Comparison of ENCODE assay signal across 8 cellular contexts in genomic region chr17:21550031-21550430, GRCh38.
A peak's percentile ranks its signal among the peaks of the same experiment; 100 is the strongest.
DNase-seq lines count a peak whose midpoint lies in the region; ATAC-seq and TF ChIP-seq lines count a peak whose summit lies in the region.
"Not testable (repeated sequence)": the region's sequence is repeated elsewhere in the genome, so short reads cannot be mapped to it uniquely, and the experiment has no call there.

No MANE protein-coding gene starts in this region.

- TF ChIP-seq CTCF in Caco-2 (IDR thresholded peaks at IDR 0.05; ENCODE audit: insufficient read depth in 1 of 2, low read depth in 1 of 2, low read length in 1 of 2, severe bottlenecking in 1 of 2, unreplicated experiment in 1 of 2); coronary artery (IDR thresholded peaks at IDR 0.05): not testable (repeated sequence)

- BruUV-seq in Caco-2 (replicated peaks; lab: Mats Ljungman, UMichigan): not testable (repeated sequence)

- H3K4me3 Mint-ChIP-seq in Caco-2 (ENCODE audit: unreplicated experiment): peak overlapping the region; percentile 93
- peak overlapping the region; percentile 80 for H3K4me3 Mint-ChIP-seq in T-helper 1 cell treated with Interleukin-12 subunit alpha and Interleukin-12 subunit beta and Interleukin-4 antibody, amounts not matched to agents 30 μg/mL and 1 μg/mL, for 36 hours
- peak overlapping the region; percentile 71 for H3K4me3 Mint-ChIP-seq in activated T-helper 2 cell treated with anti-CD3 and anti-CD28 coated beads, Interferon-gamma antibody, Interleukin-2, Interleukin-4, amounts not matched to agents 10 μg/mL and 5 μg/mL and 100 μg/mL, durations not matched to agents 14 hours and 24 hours and 36 hours (ENCODE audit: low read depth)

- not testable (repeated sequence) for H3K27ac Mint-ChIP-seq in Caco-2 (ENCODE audit: unreplicated experiment)
- H3K27ac Mint-ChIP-seq in T-helper 1 cell treated with Interleukin-12 subunit alpha and Interleukin-12 subunit beta and Interleukin-4 antibody, amounts not matched to agents 30 μg/mL and 1 μg/mL, for 36 hours: peak overlapping the region; percentile 71
- H3K27ac Mint-ChIP-seq in activated T-helper 2 cell treated with anti-CD3 and anti-CD28 coated beads, Interferon-gamma antibody, Interleukin-2, Interleukin-4, amounts not matched to agents 10 μg/mL and 5 μg/mL and 100 μg/mL, durations not matched to agents 14 hours and 24 hours and 36 hours: peak overlapping the region; percentile 76

- H3K4me3 ChIP-seq in Caco-2 (ENCODE audit: low read depth, low read length): not testable (repeated sequence)
- 0 out of 2 replicates have a peak overlapping the region, but pooled peaks have one; percentile 76 for H3K4me3 ChIP-seq in HUES48 (ENCODE audit: low read depth, low read length)
- H3K4me3 ChIP-seq in coronary artery: peak overlapping the region; percentile 92
- H3K4me3 ChIP-seq in right cardiac atrium (ENCODE audit: low read length): peak overlapping the region; percentile 60
- peak overlapping the region in 3 of 5 donors; percentile 61 to 80 (median 74) for H3K4me3 ChIP-seq in subcutaneous abdominal adipose tissue (ENCODE audit: low read depth in 1 of 5, low read length in 5 of 5)

- intact Hi-C loops in Caco-2 (cut with micrococcal nuclease; ENCODE audit: unreplicated experiment); right cardiac atrium (cut with DNase I): not testable (repeated sequence)
- intact Hi-C loops in activated T-helper 2 cell treated with anti-CD3 and anti-CD28 coated beads, Interferon-gamma antibody, Interleukin-2, Interleukin-4, amounts not matched to agents 10 μg/mL and 5 μg/mL and 100 μg/mL, durations not matched to agents 14 hours and 24 hours and 36 hours (cut with micrococcal nuclease): loop anchor here (1.0 kb wide), 1 partner anchor 12 kb away; no protein-coding TSS in a partner anchor

- H3K9ac ChIP-seq in HUES48 (ENCODE audit: low read depth, low read length); subcutaneous abdominal adipose tissue (ENCODE audit: low read length in 5 of 5): not testable (repeated sequence)

- WGBS in right cardiac atrium: 93% methylated on average over 3 of the region's 3 CpGs

- not testable (repeated sequence) for H3K27ac ChIP-seq in HUES48 (ENCODE audit: low read depth, low read length); coronary artery; right cardiac atrium (ENCODE audit: low read length); subcutaneous abdominal adipose tissue (ENCODE audit: low read depth, low read length)

- H3K4me1 ChIP-seq in Caco-2; HUES48 (ENCODE audit: control insufficient read depth, insufficient read depth, low read length); right cardiac atrium (ENCODE audit: control insufficient read depth, insufficient read depth, low read length): not testable (repeated sequence)
- peaks cover 2 to 32% (median 27%) of the 10 kb centered on the region in 5 donors for H3K4me1 ChIP-seq in subcutaneous abdominal adipose tissue (ENCODE audit: control insufficient read depth in 5 of 5, insufficient read depth in 5 of 5, low read length in 5 of 5)

- H3K36me3 ChIP-seq in Caco-2 (ENCODE audit: control insufficient read depth, insufficient read depth, low read length); HUES48 (ENCODE audit: control insufficient read depth, insufficient read depth, low read length); subcutaneous abdominal adipose tissue (ENCODE audit: control insufficient read depth in 5 of 5, insufficient read depth in 5 of 5, low read length in 5 of 5): not testable (repeated sequence)

- ATAC-seq in right cardiac atrium: not testable (repeated sequence)

- POLR2A ChIA-PET in Caco-2 (lab: Charles Lee): not testable (repeated sequence)

- H3K27me3 ChIP-seq in Caco-2 (replicated peaks; ENCODE audit: control insufficient read depth, insufficient read depth, low read length); right cardiac atrium (ENCODE audit: control insufficient read depth, insufficient read depth); subcutaneous abdominal adipose tissue (ENCODE audit: control insufficient read depth in 5 of 5, insufficient read depth in 4 of 5, low read length in 5 of 5): not testable (repeated sequence)
- peaks cover 23% of the 10 kb centered on the region for H3K27me3 ChIP-seq in HUES48 (ENCODE audit: control insufficient read depth, insufficient read depth, low read length)

- peaks cover 21% of the 10 kb centered on the region for H3K27me3 Mint-ChIP-seq in Caco-2 (ENCODE audit: insufficient read depth, unreplicated experiment)
- peaks cover 26% of the 10 kb centered on the region for H3K27me3 Mint-ChIP-seq in T-helper 1 cell treated with Interleukin-12 subunit alpha and Interleukin-12 subunit beta and Interleukin-4 antibody, amounts not matched to agents 30 μg/mL and 1 μg/mL, for 36 hours (ENCODE audit: low read depth)
- H3K27me3 Mint-ChIP-seq in activated T-helper 2 cell treated with anti-CD3 and anti-CD28 coated beads, Interferon-gamma antibody, Interleukin-2, Interleukin-4, amounts not matched to agents 10 μg/mL and 5 μg/mL and 100 μg/mL, durations not matched to agents 14 hours and 24 hours and 36 hours (ENCODE audit: low read depth): peaks cover 19% of the 10 kb centered on the region

- H3K36me3 Mint-ChIP-seq in Caco-2 (ENCODE audit: insufficient read depth, unreplicated experiment); T-helper 1 cell treated with Interleukin-12 subunit alpha and Interleukin-12 subunit beta and Interleukin-4 antibody, amounts not matched to agents 30 μg/mL and 1 μg/mL, for 36 hours (ENCODE audit: low read depth): not testable (repeated sequence)
- peaks cover 32% of the 10 kb centered on the region for H3K36me3 Mint-ChIP-seq in activated T-helper 2 cell treated with anti-CD3 and anti-CD28 coated beads, Interferon-gamma antibody, Interleukin-2, Interleukin-4, amounts not matched to agents 10 μg/mL and 5 μg/mL and 100 μg/mL, durations not matched to agents 14 hours and 24 hours and 36 hours (ENCODE audit: low read depth)

- not testable (repeated sequence) for H3K9me3 ChIP-seq in Caco-2; HUES48 (ENCODE audit: control insufficient read depth, insufficient read depth, low read length); right cardiac atrium (ENCODE audit: control insufficient read depth, low read length); subcutaneous abdominal adipose tissue (ENCODE audit: control insufficient read depth in 5 of 5, low read length in 5 of 5)

- not testable (repeated sequence) for H3K4me1 Mint-ChIP-seq in Caco-2 (ENCODE audit: low read depth, unreplicated experiment)
- peaks cover 25% of the 10 kb centered on the region for H3K4me1 Mint-ChIP-seq in T-helper 1 cell treated with Interleukin-12 subunit alpha and Interleukin-12 subunit beta and Interleukin-4 antibody, amounts not matched to agents 30 μg/mL and 1 μg/mL, for 36 hours (ENCODE audit: low read depth)
- H3K4me1 Mint-ChIP-seq in activated T-helper 2 cell treated with anti-CD3 and anti-CD28 coated beads, Interferon-gamma antibody, Interleukin-2, Interleukin-4, amounts not matched to agents 10 μg/mL and 5 μg/mL and 100 μg/mL, durations not matched to agents 14 hours and 24 hours and 36 hours (ENCODE audit: low read depth): peaks cover 31% of the 10 kb centered on the region

- CTCF ChIA-PET in Caco-2 (lab: Charles Lee): interaction anchor here (1.9 kb wide), 1 partner anchor 37 kb away, joined by 6 read pairs; no protein-coding TSS in a partner anchor

- H3K9me3 Mint-ChIP-seq in Caco-2 (ENCODE audit: unreplicated experiment): not testable (repeated sequence)
- H3K9me3 Mint-ChIP-seq in T-helper 1 cell treated with Interleukin-12 subunit alpha and Interleukin-12 subunit beta and Interleukin-4 antibody, amounts not matched to agents 30 μg/mL and 1 μg/mL, for 36 hours: peaks cover 12% of the 10 kb centered on the region
- H3K9me3 Mint-ChIP-seq in activated T-helper 2 cell treated with anti-CD3 and anti-CD28 coated beads, Interferon-gamma antibody, Interleukin-2, Interleukin-4, amounts not matched to agents 10 μg/mL and 5 μg/mL and 100 μg/mL, durations not matched to agents 14 hours and 24 hours and 36 hours: peaks cover 10% of the 10 kb centered on the region

- DNase-seq in Caco-2; activated T-helper 2 cell treated with anti-CD3 and anti-CD28 coated beads, Interferon-gamma antibody, Interleukin-2, Interleukin-4, amounts not matched to agents 10 μg/mL and 5 μg/mL and 100 μg/mL, durations not matched to agents 14 hours and 24 hours and 36 hours (ENCODE audit: low spot score); coronary artery (ENCODE audit: low spot score); right cardiac atrium: not testable (repeated sequence)
- DNase-seq in non-pigmented ciliary epithelial cell (ENCODE audit: low read depth): peak; percentile 51
